Comparison of ENCODE assay signal across 7 cellular contexts in the genomic region with DNA sequence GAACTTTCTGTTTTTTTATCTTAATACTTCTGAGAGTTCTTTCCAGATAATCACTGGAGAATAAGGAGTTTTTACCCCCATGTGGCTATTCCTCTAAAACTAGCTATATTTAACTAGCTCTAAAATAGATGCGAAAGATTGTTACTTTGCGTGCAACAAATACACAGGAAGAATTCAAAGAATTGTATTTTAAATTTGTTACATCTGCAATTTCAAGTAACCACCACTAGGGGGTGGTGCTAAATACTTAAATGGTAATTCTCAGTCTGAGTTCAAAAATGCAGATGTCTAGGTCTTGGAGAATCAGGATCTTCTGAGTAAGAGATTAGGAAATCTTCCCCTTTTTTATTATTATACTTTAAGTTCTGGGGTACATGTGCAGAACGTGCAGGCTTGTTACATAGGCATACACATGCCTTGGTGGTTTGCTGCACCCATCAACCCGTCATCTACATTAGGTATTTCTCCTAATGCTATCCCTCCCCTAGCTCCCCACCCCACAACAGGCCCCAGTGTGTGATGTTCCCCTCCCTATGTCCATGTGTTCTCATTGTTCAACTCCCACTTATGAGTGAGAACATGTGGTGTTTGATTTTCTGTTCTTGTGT.
DNase-seq lines count a peak whose midpoint lies in the region; ATAC-seq, FAIRE-seq and TF ChIP-seq lines count a peak whose summit lies in the region.
"Not testable (repeated sequence)": the region's sequence is repeated elsewhere in the genome, so short reads cannot be mapped to it uniquely, and the experiment has no call there.

No MANE protein-coding gene starts in this region.

- H3K36me3 Mint-ChIP-seq in CD14-positive monocyte; HFFc6 (ENCODE audit: low read depth); endothelial cell (ENCODE audit: low read depth, unreplicated experiment); neural progenitor cell: not testable (repeated sequence)

- not testable (repeated sequence) for H4K20me1 ChIP-seq in OCI-LY7 (ENCODE audit: insufficient read depth, low read length); neural progenitor cell (ENCODE audit: low read depth)

- H3K36me3 ChIP-seq in OCI-LY7 (ENCODE audit: insufficient read depth, low read length); left lung; neural progenitor cell: not testable (repeated sequence)

- not testable (repeated sequence) for H3K9me3 ChIP-seq in OCI-LY7 (ENCODE audit: low read length)
- H3K9me3 ChIP-seq in left lung = peaks cover 0 to 15% of the 10 kb centered on the region in 2 donors
- H3K9me3 ChIP-seq in neural progenitor cell (ENCODE audit: low read depth) = peaks cover 75% of the 10 kb centered on the region

- intact Hi-C loops in CD14-positive monocyte (cut with micrococcal nuclease); OCI-LY7 (cut with micrococcal nuclease; ENCODE audit: unreplicated experiment); left lung (cut with DNase I): not testable (repeated sequence)

- H3K27ac ChIP-seq in OCI-LY7 (ENCODE audit: low read depth, low read length, poor library complexity, severe bottlenecking); left lung; neural progenitor cell: not testable (repeated sequence)

- not testable (repeated sequence) for H3K4me1 ChIP-seq in OCI-LY7 (ENCODE audit: insufficient read depth, low read length, poor library complexity, severe bottlenecking); left lung; neural progenitor cell

- not testable (repeated sequence) for H3K27ac Mint-ChIP-seq in CD14-positive monocyte; HFFc6; endothelial cell (ENCODE audit: unreplicated experiment); neural progenitor cell

- TF ChIP-seq CTCF in CD14-positive monocyte (IDR thresholded peaks at IDR 0.05) (peak; percentile 78), HFFc6 (IDR thresholded peaks at IDR 0.05) (peak; percentile 81), OCI-LY7 (conservative IDR thresholded peaks at IDR 0.05; ENCODE audit: low read length) (peak; percentile 65), endothelial cell (IDR thresholded peaks at IDR 0.05; ENCODE audit: unreplicated experiment) (peak; percentile 79), left lung (IDR thresholded peaks at IDR 0.05) (peak; percentile 23 to 38), neural progenitor cell (IDR thresholded peaks at IDR 0.05) (peak; percentile 55)

- BruUV-seq in OCI-LY7 (replicated peaks; lab: Mats Ljungman, UMichigan) = not testable (repeated sequence)

- ATAC-seq in left lung = not testable (repeated sequence)

- CTCF ChIA-PET in OCI-LY7 (lab: Charles Lee; ENCODE audit: unreplicated experiment) = not testable (repeated sequence)

- not testable (repeated sequence) for H3K9me3 Mint-ChIP-seq in CD14-positive monocyte; HFFc6; endothelial cell (ENCODE audit: unreplicated experiment)
- peaks cover 16% of the 10 kb centered on the region for H3K9me3 Mint-ChIP-seq in neural progenitor cell

- DNase-seq in CD14-positive monocyte (ENCODE audit: low spot score); HFFc6; OCI-LY7 (ENCODE audit: low spot score); endothelial cell (ENCODE audit: low spot score); left lung; neural progenitor cell (ENCODE audit: low spot score): not testable (repeated sequence)

- H3K27me3 Mint-ChIP-seq in CD14-positive monocyte (ENCODE audit: low read depth in 3 of 3); HFFc6 (ENCODE audit: insufficient read depth); endothelial cell (ENCODE audit: unreplicated experiment); neural progenitor cell (ENCODE audit: insufficient read depth, low read depth): not testable (repeated sequence)

- H3K4me1 Mint-ChIP-seq in CD14-positive monocyte; HFFc6 (ENCODE audit: low read depth); endothelial cell (ENCODE audit: unreplicated experiment); neural progenitor cell: not testable (repeated sequence)

- not testable (repeated sequence) for H3K79me2 ChIP-seq in OCI-LY7 (ENCODE audit: insufficient read depth, low read depth, low read length); neural progenitor cell (ENCODE audit: low read depth)

- H3K4me3 Mint-ChIP-seq in CD14-positive monocyte; HFFc6; endothelial cell (ENCODE audit: unreplicated experiment); neural progenitor cell: not testable (repeated sequence)

- not testable (repeated sequence) for H3F3A ChIP-seq in neural progenitor cell (ENCODE audit: low read depth)

- H3K9me2 ChIP-seq in OCI-LY7 (ENCODE audit: insufficient read depth, low read length) = not testable (repeated sequence)

- peak; percentile 45 for FAIRE-seq in TTC549 (lab: Jason Lieb, UNC)

- not testable (repeated sequence) for H3K9ac ChIP-seq in neural progenitor cell

- not testable (repeated sequence) for H3K4me2 ChIP-seq in OCI-LY7 (ENCODE audit: low read length); neural progenitor cell

- not testable (repeated sequence) for H2AFZ ChIP-seq in OCI-LY7 (ENCODE audit: low read length); neural progenitor cell (replicated peaks)

- POLR2A ChIA-PET in OCI-LY7 (lab: Charles Lee) = not testable (repeated sequence)

- not testable (repeated sequence) for H3K4me3 ChIP-seq in OCI-LY7 (ENCODE audit: low read depth, low read length, poor library complexity, severe bottlenecking); left lung; neural progenitor cell

- not testable (repeated sequence) for H3K27me3 ChIP-seq in left lung, neural progenitor cell

Comparison
In these comparisons a context has a peak if more than half of its experiments do, and no peak if none do; other contexts are left out.
1. CTCF ChIP-seq: peak in every context shown above with its lines; median percentile 81 in HFFc6; 79 in endothelial cell; 78 in CD14-positive monocyte; 65 in OCI-LY7; 55 in neural progenitor cell; 30 in left lung.